23 cellular contexts compared by ENCODE assay signal in genomic region chr6:2190661-2191389, GRCh38. TPM values are rescaled to one million over a fixed set of nuclear protein-coding genes. Genes with fewer than 3 reads are reported as not detected.
DNase-seq lines count a peak whose midpoint lies in the region; ATAC-seq, FAIRE-seq and TF ChIP-seq lines count a peak whose summit lies in the region.
"Had no signal": no experiment of that assay in that cellular context is flagged by ENCODE, and none has a peak within 500 bp of the region (broad histone marks: within the 10 kb centered on the region; RNA-seq: fewer than 3 reads in every experiment).

No MANE protein-coding gene starts in this region.

- in situ Hi-C loops in HepG2 (cut with HindIII; ENCODE audit: extremely low pct_ligation_motif_present, low pct_unique_long_range_greater_than_20kb) = no loop called here

- H3F3A ChIP-seq in PC-9 (ENCODE audit: insufficient read depth, low read depth) = no peaks in the 10 kb centered on the region

- 97% methylated on average over 13 of the region's 24 CpGs for WGBS in HepG2 (ENCODE audit: low lambda C conversion rate)
- 97 to 98% methylated on average over 15 to 21 of the region's 24 CpGs for WGBS in thyroid gland, 2 donors

- H2AFZ ChIP-seq in HepG2 (ENCODE audit: low read length) (no peak overlapping the region), PC-9 (no peak overlapping the region)

- CTCF ChIA-PET in WTC11 (lab: Charles Lee) (interaction anchor here (1.9 to 2.0 kb wide), 2 partner anchors 18 to 163 kb away, joined by 6 to 8 read pairs; no protein-coding TSS in a partner anchor), HepG2 (lab: Yijun Ruan, JAX; ENCODE audit: low intra/inter-chr PET ratio, low total read pairs) (no interaction called here), PC-9 (lab: Charles Lee) (no interaction called here)

- H3K27me3 ChIP-seq in H7 (ENCODE audit: control insufficient read depth, insufficient read depth, low read length) = no peaks in the 10 kb centered on the region
- no peaks in the 10 kb centered on the region for H3K27me3 ChIP-seq in HepG2 (ENCODE audit: control insufficient read depth in 1 of 2, insufficient read depth in 2 of 2, low read length in 2 of 2)
- no peaks in the 10 kb centered on the region for H3K27me3 ChIP-seq in thyroid gland
- no peaks in the 10 kb centered on the region for H3K27me3 ChIP-seq in PC-9 (ENCODE audit: insufficient read depth, low read depth)
- H3K27me3 ChIP-seq: SJSA1 had no signal

- no peaks in the 10 kb centered on the region for H3K9me3 ChIP-seq in HepG2 (ENCODE audit: low read length)
- H3K9me3 ChIP-seq in thyroid gland = no peaks in the 10 kb centered on the region
- H3K9me3 ChIP-seq in PC-9 (ENCODE audit: insufficient read depth, low read depth) = no peaks in the 10 kb centered on the region
- H3K9me3 ChIP-seq: A549, SJSA1 had no signal

- H4K20me1 ChIP-seq in HepG2 (ENCODE audit: insufficient read depth, low read length) = peaks cover 23% of the 10 kb centered on the region
- no peaks in the 10 kb centered on the region for H4K20me1 ChIP-seq in PC-9 (ENCODE audit: insufficient read depth)

- H3K4me1 ChIP-seq in HepG2 (ENCODE audit: insufficient read depth, low read length) (peaks cover 22% of the 10 kb centered on the region), thyroid gland (no peaks in the 10 kb centered on the region), PC-9 (replicated peaks; ENCODE audit: insufficient read depth) (0 out of 2 replicates have a peak, but pooled peaks cover under 1% of the 10 kb centered on the region)
- H3K4me1 ChIP-seq: A549, SJSA1 had no signal

- no peak overlapping the region for H3K4me2 ChIP-seq in HepG2 (ENCODE audit: low read depth, low read length)
- no peak overlapping the region for H3K4me2 ChIP-seq in PC-9
- H3K4me2 ChIP-seq: A549, KMS-11 had no signal

- H3K9me2 ChIP-seq in PC-9 (ENCODE audit: insufficient read depth) = no peaks in the 10 kb centered on the region

- no peaks in the 10 kb centered on the region for H3K27me3 Mint-ChIP-seq in WTC11 (ENCODE audit: low read depth)

- no peak for FAIRE-seq in HepG2 (lab: Jason Lieb, UNC)
- FAIRE-seq: A549 had no signal

- TF ChIP-seq RAD21 in HepG2 (CRISPR knock-in tag; IDR thresholded peaks at IDR 0.05) = no peak

- H3K27ac Mint-ChIP-seq in WTC11 = no peak overlapping the region
- H3K27ac Mint-ChIP-seq: CD4-positive, alpha-beta memory T cell; IgD-negative memory B cell had no signal

- H3K9me3 Mint-ChIP-seq in WTC11 = no peaks in the 10 kb centered on the region
- H3K9me3 Mint-ChIP-seq: CD4-positive, alpha-beta memory T cell; IgD-negative memory B cell had no signal

- no peak overlapping the region for H3K4me3 ChIP-seq in H7 (ENCODE audit: insufficient read depth, low read depth, low read length)
- H3K4me3 ChIP-seq in HepG2 (replicated peaks in 1 of 3; ENCODE audit: insufficient read depth in 1 of 3, low read depth in 2 of 3, low read length in 3 of 3) = no peak overlapping the region
- H3K4me3 ChIP-seq in thyroid gland (replicated peaks in 1 of 3) = no peak overlapping the region
- no peak overlapping the region for H3K4me3 ChIP-seq in PC-9
- H3K4me3 ChIP-seq: A549, SJSA1 had no signal

- H3K4me3 Mint-ChIP-seq in WTC11 = no peak overlapping the region
- H3K4me3 Mint-ChIP-seq: CD4-positive, alpha-beta memory T cell; IgD-negative memory B cell had no signal

- POLR2A ChIA-PET in WTC11 (lab: Charles Lee) (no interaction called here), HepG2 (lab: Yijun Ruan, JAX) (no interaction called here), PC-9 (lab: Charles Lee; ENCODE audit: unreplicated experiment) (no interaction called here)

- intact Hi-C loops in HepG2 (cut with micrococcal nuclease; ENCODE audit: unreplicated experiment) (no loop called here), sciatic nerve (cut with DNase I) (no loop called here), thyroid gland (cut with DNase I) (loop anchor here (5.0 kb wide), 1 partner anchor 589 kb away; no protein-coding TSS in a partner anchor), PC-9 (cut with micrococcal nuclease; ENCODE audit: unreplicated experiment) (no loop called here)

- H3K36me3 Mint-ChIP-seq in WTC11 = no peaks in the 10 kb centered on the region
- H3K36me3 Mint-ChIP-seq: CD4-positive, alpha-beta memory T cell; IgD-negative memory B cell had no signal

- H3K36me3 ChIP-seq in H7 (replicated peaks; ENCODE audit: control insufficient read depth, insufficient read depth, low read length) = no peaks in the 10 kb centered on the region; the same call in 1 of the 2 replicates
- peaks cover 3 to 11% of the 10 kb centered on the region in 2 experiments; a peak in 4 of 5 replicates for H3K36me3 ChIP-seq in HepG2 (replicated peaks in 1 of 2; ENCODE audit: control insufficient read depth in 1 of 2, insufficient read depth in 2 of 2, low read length in 2 of 2)
- H3K36me3 ChIP-seq in thyroid gland = no peaks in the 10 kb centered on the region
- H3K36me3 ChIP-seq in PC-9 (ENCODE audit: low read depth) = no peaks in the 10 kb centered on the region
- H3K36me3 ChIP-seq: SJSA1 had no signal

- H3K27ac ChIP-seq in HepG2 (ENCODE audit: extremely low read length, insufficient read depth, low read length) = no peak overlapping the region
- no peak overlapping the region for H3K27ac ChIP-seq in thyroid gland
- no peak overlapping the region for H3K27ac ChIP-seq in PC-9
- H3K27ac ChIP-seq: A549, KMS-11, SJSA1 had no signal

- peaks cover 25% of the 10 kb centered on the region for H3K4me1 Mint-ChIP-seq in WTC11

- TF ChIP-seq CTCF in WTC11 (IDR thresholded peaks at IDR 0.05) = no peak
- no peak for TF ChIP-seq CTCF in HepG2 (CRISPR knock-in tag; IDR thresholded peaks at IDR 0.05)
- TF ChIP-seq CTCF in thyroid gland (IDR thresholded peaks at IDR 0.05) = no peak
- TF ChIP-seq CTCF in PC-9 (conservative IDR thresholded peaks at IDR 0.05) = no peak

- ATAC-seq in WTC11 (peak; percentile 53), HepG2 (peak; percentile 46), sciatic nerve (peak; percentile 40)
- ATAC-seq: A549 had no signal

- TF ChIP-seq EP300 in HepG2 (IDR thresholded peaks at IDR 0.05; ENCODE audit: low read depth in 2 of 2, low read length in 2 of 2) = no peak
- no peak for TF ChIP-seq EP300 in HepG2 (CRISPR knock-in tag; IDR thresholded peaks at IDR 0.05; ENCODE audit: borderline replicate concordance)

- BruUV-seq in HepG2 (replicated peaks; lab: Mats Ljungman, UMichigan) (no TSS peak), PC-9 (replicated peaks; lab: Mats Ljungman, UMichigan) (no TSS peak)

- DNase-seq in H7 (peak; percentile 49), WTC11 (ENCODE audit: low spot score) (no peak), HepG2 (ENCODE audit: low spot score) (no peak), sciatic nerve (ENCODE audit: low spot score) (no peak), hippocampal formation (lab: John Stamatoyannopoulos, UW) (no peak), thyroid gland (no peak), PC-9 (no peak)
- DNase-seq: AML-193, C1 segment of cervical spinal cord, COR-L47, DMS53, MM.1S, NCI-H2029, NCI-H446, NCI-H524 treated with DMSO at 0.1 percent for 48 hours, NCI-H774, Right ventricle myocardium superior, RPMI8226 had no signal

- no peak overlapping the region for H3K9ac ChIP-seq in HepG2 (ENCODE audit: insufficient read depth, low read depth, low read length)
- H3K9ac ChIP-seq: KMS-11 had no signal

- TF ChIP-seq POLR2A in HepG2 (IDR thresholded peaks at IDR 0.05; ENCODE audit: insufficient read depth in 1 of 2, low read depth in 2 of 2, low read length in 2 of 2) (no peak), thyroid gland (IDR thresholded peaks at IDR 0.05) (no peak)

- H3K79me2 ChIP-seq in HepG2 (ENCODE audit: insufficient read depth, low read length) (peaks cover 92% of the 10 kb centered on the region), PC-9 (ENCODE audit: low read depth) (no peaks in the 10 kb centered on the region)

TF ChIP-seq in WTC11, 78 proteins besides CTCF, POLR2A, EP300 and RAD21 (continues in another document):
- TF ChIP-seq NR1H2 (CRISPR knock-in tag; IDR thresholded peaks at IDR 0.05) (no peak), RELA (CRISPR knock-in tag; IDR thresholded peaks at IDR 0.05; ENCODE audit: borderline replicate concordance) (no peak)

TF ChIP-seq in HepG2, 621 proteins besides CTCF, POLR2A, EP300 and RAD21:
- TF ChIP-seq AGO2 (optimal IDR thresholded peaks at IDR 0.05; ENCODE audit: low read depth, low read length) (peak; percentile 53), ATF3 (CRISPR knock-in tag; IDR thresholded peaks at IDR 0.05) (no peak), POLR2G (IDR thresholded peaks at IDR 0.05; ENCODE audit: low read depth, low read length) (peak; percentile 34; the same call in 1 of the 2 replicates)

RNA-seq across cellular contexts. Expression of gene GMDS, which starts 54.6 kb away (rescaled TPM):
- 9.0 and 10.5 TPM in 2 replicates for total RNA-seq in H7 (2014; rRNA removed; shearing (Covaris generic))
- total RNA-seq in WTC11 (2021) (35.0 to 41.2 TPM (median 38.8 TPM) in 3 replicates), HepG2 (2016; rRNA removed; fragmentation: Illumina TruSeq; extraction: Trizol) (59.6 and 64.4 TPM in 2 replicates), sciatic nerve (31.4 TPM), thyroid gland (10 to 100 TPM in 3 of 4 donors, 1 to 10 TPM in 1; 9.5 to 32.8 (median 22.4) TPM), PC-9 (2021) (30.1 and 38.3 TPM in 2 replicates)
- 36.0 and 38.2 TPM in 2 replicates for total RNA-seq in HepG2 (2016; cell fraction: cytosol; rRNA removed; fragmentation: Illumina TruSeq; extraction: Trizol; ENCODE audit: low read depth)
- total RNA-seq in HepG2 (2016; cell fraction: insoluble cytoplasmic fraction; rRNA removed; fragmentation: Illumina TruSeq; extraction: Trizol) = 52.1 and 61.1 TPM in 2 replicates
- 27.5 and 31.6 TPM in 2 replicates for total RNA-seq in HepG2 (2016; cell fraction: membrane; rRNA removed; fragmentation: Illumina TruSeq; extraction: Trizol)
- total RNA-seq in HepG2 (2016; cell fraction: nucleus; rRNA removed; fragmentation: Illumina TruSeq; extraction: Trizol) = 80.6 and 82.3 TPM in 2 replicates
- 105 and 112 TPM in 2 replicates for polyA plus RNA-seq in HepG2 (2011; rRNA removed)
- 85.3 and 101 TPM in 2 replicates for polyA plus RNA-seq in HepG2 (2011; cell fraction: cytosol; rRNA removed)
- polyA plus RNA-seq in HepG2 (2011; cell fraction: nucleus; rRNA removed) = 48.6 and 57.8 TPM in 2 replicates
- 96.1 and 155 TPM in 2 replicates for polyA plus RNA-seq in HepG2 (2012)
- polyA plus RNA-seq in HepG2 (2016; cell fraction: cytosol; fragmentation: Illumina TruSeq; extraction: Trizol; ENCODE audit: low read depth) = 36.7 and 40.8 TPM in 2 replicates
- polyA plus RNA-seq in HepG2 (2016; cell fraction: insoluble cytoplasmic fraction; fragmentation: Illumina TruSeq; extraction: Trizol; ENCODE audit: low read depth) = 123 and 133 TPM in 2 replicates
- 46.7 and 49.6 TPM in 2 replicates for polyA plus RNA-seq in HepG2 (2016; cell fraction: membrane; fragmentation: Illumina TruSeq; extraction: Trizol; ENCODE audit: low read depth)
- polyA plus RNA-seq in HepG2 (2016; cell fraction: nucleus; fragmentation: Illumina TruSeq; extraction: Trizol; ENCODE audit: insufficient read depth, low read depth) = 94.8 and 108 TPM in 2 replicates
- 8.1 and 47.1 TPM in 2 replicates for polyA minus RNA-seq in HepG2 (2011; rRNA and poly(A)+ RNA removed; ENCODE audit: low replicate concordance)
- 72.4 and 77.0 TPM in 2 replicates for polyA minus RNA-seq in HepG2 (2011; cell fraction: cytosol; rRNA and poly(A)+ RNA removed)
- 265 and 281 TPM in 2 replicates for polyA minus RNA-seq in HepG2 (2011; cell fraction: nucleus; rRNA and poly(A)+ RNA removed)
